ENCODE assay signal across 23 cellular contexts in genomic region chr6:157093555-157093954, GRCh38.
A peak's percentile ranks its signal among the peaks of the same experiment; 100 is the strongest.
DNase-seq lines count a peak whose midpoint lies in the region; ATAC-seq, FAIRE-seq and TF ChIP-seq lines count a peak whose summit lies in the region.
"Had no signal": no experiment of that assay in that cellular context is flagged by ENCODE, and none has a peak within 500 bp of the region (broad histone marks: within the 10 kb centered on the region; RNA-seq: fewer than 3 reads in every experiment).

No MANE protein-coding gene starts in this region.

- BruUV-seq in HepG2 (replicated peaks; lab: Mats Ljungman, UMichigan), result no TSS peak

- H3K9ac ChIP-seq in liver (ENCODE audit: low read depth in 1 of 2, low read length in 2 of 2) (no peak overlapping the region), HepG2 (ENCODE audit: insufficient read depth, low read depth, low read length) (no peak overlapping the region)

- no peak for TF ChIP-seq RAD21 in liver (IDR thresholded peaks at IDR 0.05)
- TF ChIP-seq RAD21 in HepG2 (CRISPR knock-in tag; IDR thresholded peaks at IDR 0.05), result no peak

- no peak overlapping the region for H2AFZ ChIP-seq in HepG2 (ENCODE audit: low read length)

- TF ChIP-seq CTCF in liver (IDR thresholded peaks at IDR 0.05; ENCODE audit: low read depth, low read length, missing input control), result no peak
- TF ChIP-seq CTCF in HepG2 (CRISPR knock-in tag; IDR thresholded peaks at IDR 0.05), result no peak

- H3K4me1 ChIP-seq in liver (ENCODE audit: control insufficient read depth in 4 of 4, insufficient read depth in 4 of 4, low read length in 3 of 4) (peaks cover 0 to 24% (median 18%) of the 10 kb centered on the region in 4 donors), HepG2 (ENCODE audit: insufficient read depth, low read length) (peaks cover 29% of the 10 kb centered on the region)
- no peaks in the 10 kb centered on the region for H3K4me1 ChIP-seq in naive thymus-derived CD4-positive, alpha-beta T cell (ENCODE audit: control insufficient read depth in 2 of 2, insufficient read depth in 2 of 2, low read length in 2 of 2)

- H3K9me3 ChIP-seq in liver (ENCODE audit: control insufficient read depth in 4 of 4, low read length in 3 of 4) (no peaks in the 10 kb centered on the region), HepG2 (ENCODE audit: low read length) (no peaks in the 10 kb centered on the region)
- no peaks in the 10 kb centered on the region for H3K9me3 ChIP-seq in naive thymus-derived CD4-positive, alpha-beta T cell (ENCODE audit: control insufficient read depth in 2 of 3, low read length in 3 of 3)
- H3K9me3 ChIP-seq: BE2C had no signal

- H3K27me3 Mint-ChIP-seq in dendritic cell treated with granulocyte-macrophage colony-stimulating factor and Interleukin-4, amounts not matched to agents 40 ng/mL and 50 ng/mL, for 4 days, result no peaks in the 10 kb centered on the region
- no peaks in the 10 kb centered on the region for H3K27me3 Mint-ChIP-seq in naive thymus-derived CD4-positive, alpha-beta T cell
- H3K27me3 Mint-ChIP-seq: CD8-positive, alpha-beta memory T cell had no signal

- peaks cover 83% of the 10 kb centered on the region for H3K4me1 Mint-ChIP-seq in dendritic cell treated with granulocyte-macrophage colony-stimulating factor and Interleukin-4, amounts not matched to agents 40 ng/mL and 50 ng/mL, for 4 days (ENCODE audit: low read depth)
- peaks cover 21 to 72% (median 58%) of the 10 kb centered on the region in 7 donors for H3K4me1 Mint-ChIP-seq in naive thymus-derived CD4-positive, alpha-beta T cell

- H3K36me3 ChIP-seq in liver (ENCODE audit: control insufficient read depth in 4 of 4, insufficient read depth in 3 of 4, low read depth in 1 of 4, low read length in 3 of 4), result no peaks in the 10 kb centered on the region
- H3K36me3 ChIP-seq in HepG2 (replicated peaks in 1 of 2; ENCODE audit: control insufficient read depth in 1 of 2, insufficient read depth in 2 of 2, low read length in 2 of 2), result peaks cover 13 to 35% of the 10 kb centered on the region in 2 experiments
- H3K36me3 ChIP-seq in naive thymus-derived CD4-positive, alpha-beta T cell (ENCODE audit: control insufficient read depth in 2 of 3, insufficient read depth in 3 of 3, low read length in 3 of 3), result peaks cover 0 to 6% (median 0%) of the 10 kb centered on the region in 3 experiments

- intact Hi-C loops in HepG2 (cut with micrococcal nuclease; ENCODE audit: unreplicated experiment), result no loop called here
- intact Hi-C loops in dendritic cell treated with granulocyte-macrophage colony-stimulating factor and Interleukin-4, amounts not matched to agents 40 ng/mL and 50 ng/mL, for 4 days (cut with micrococcal nuclease), result loop anchor here (10.0 kb wide), 1 partner anchor 49 kb away; no protein-coding TSS in a partner anchor
- intact Hi-C loops in naive thymus-derived CD4-positive, alpha-beta T cell (cut with micrococcal nuclease), result no loop called here
- intact Hi-C loops in left ventricle myocardium superior (cut with micrococcal nuclease), result no loop called here

- no peaks in the 10 kb centered on the region for H3K9me3 Mint-ChIP-seq in dendritic cell treated with granulocyte-macrophage colony-stimulating factor and Interleukin-4, amounts not matched to agents 40 ng/mL and 50 ng/mL, for 4 days
- H3K9me3 Mint-ChIP-seq in naive thymus-derived CD4-positive, alpha-beta T cell, result no peaks in the 10 kb centered on the region
- H3K9me3 Mint-ChIP-seq: CD8-positive, alpha-beta memory T cell had no signal

- no peak for FAIRE-seq in HepG2 (lab: Jason Lieb, UNC)
- FAIRE-seq: GM12892 had no signal

- H3K4me3 Mint-ChIP-seq in dendritic cell treated with granulocyte-macrophage colony-stimulating factor and Interleukin-4, amounts not matched to agents 40 ng/mL and 50 ng/mL, for 4 days, result no peak overlapping the region
- peak overlapping the region in 1 of 10 donors; percentile 0 for H3K4me3 Mint-ChIP-seq in naive thymus-derived CD4-positive, alpha-beta T cell
- H3K4me3 Mint-ChIP-seq: CD8-positive, alpha-beta memory T cell had no signal

- DNase-seq in HepG2 (ENCODE audit: low spot score) (no peak), HEK293T (ENCODE audit: extremely low spot score) (no peak), left ventricle myocardium superior (no peak), activated T-cell treated with anti-CD3 and anti-CD28 coated beads for 4 hours (no peak), mesenteric fat pad (ENCODE audit: low spot score) (no peak)
- no peak for DNase-seq in naive thymus-derived CD4-positive, alpha-beta T cell
- DNase-seq: 8988T; BE2C; CD8-positive, alpha-beta memory T cell; EL; GOT3; KG1; MV-4-11; NCI-H1417 treated with DMSO at 0.1 percent for 48 hours; NCI-H187 treated with DMSO at 0.1 percent for 48 hours; NCI-H2227 treated with DMSO at 0.1 percent for 48 hours; NCI-H82; OCI-M1; Right ventricle myocardium superior had no signal

- POLR2A ChIA-PET in HepG2 (lab: Yijun Ruan, JAX), result no interaction called here
- POLR2A ChIA-PET in naive thymus-derived CD4-positive, alpha-beta T cell (lab: Charles Lee), result no interaction called here
- POLR2A ChIA-PET in HEK293T (lab: Yijun Ruan, JAX), result no interaction called here

- H3K27me3 ChIP-seq in liver (ENCODE audit: control insufficient read depth in 4 of 4, insufficient read depth in 4 of 4, low read length in 3 of 4), result no peaks in the 10 kb centered on the region
- no peaks in the 10 kb centered on the region for H3K27me3 ChIP-seq in HepG2 (ENCODE audit: control insufficient read depth in 1 of 2, insufficient read depth in 2 of 2, low read length in 2 of 2)
- H3K27me3 ChIP-seq in naive thymus-derived CD4-positive, alpha-beta T cell (ENCODE audit: control insufficient read depth in 2 of 2, insufficient read depth in 2 of 2, low read length in 2 of 2), result no peaks in the 10 kb centered on the region
- H3K27me3 ChIP-seq: BE2C had no signal

- H3K27ac ChIP-seq in liver (ENCODE audit: low read depth in 1 of 2, low read length in 2 of 2) (no peak overlapping the region), HepG2 (ENCODE audit: extremely low read length, insufficient read depth, low read length) (no peak overlapping the region)
- no peak overlapping the region for H3K27ac ChIP-seq in naive thymus-derived CD4-positive, alpha-beta T cell (ENCODE audit: low read depth, low read length)

- peaks cover 7% of the 10 kb centered on the region; the same call in 1 of the 2 replicates for H4K20me1 ChIP-seq in HepG2 (ENCODE audit: insufficient read depth, low read length)

- H3K4me3 ChIP-seq in liver (ENCODE audit: low read depth in 1 of 3, low read length in 3 of 3), result no peak overlapping the region
- no peak overlapping the region for H3K4me3 ChIP-seq in HepG2 (replicated peaks in 1 of 3; ENCODE audit: insufficient read depth in 1 of 3, low read depth in 2 of 3, low read length in 3 of 3)
- no peak overlapping the region for H3K4me3 ChIP-seq in naive thymus-derived CD4-positive, alpha-beta T cell (ENCODE audit: low read length)

- H3K27ac Mint-ChIP-seq in dendritic cell treated with granulocyte-macrophage colony-stimulating factor and Interleukin-4, amounts not matched to agents 40 ng/mL and 50 ng/mL, for 4 days, result peak overlapping the region; percentile 91
- H3K27ac Mint-ChIP-seq in naive thymus-derived CD4-positive, alpha-beta T cell, result peak overlapping the region in 5 of 9 donors; percentile 0 to 71 (median 5)

- peaks cover 46% of the 10 kb centered on the region for H3K36me3 Mint-ChIP-seq in dendritic cell treated with granulocyte-macrophage colony-stimulating factor and Interleukin-4, amounts not matched to agents 40 ng/mL and 50 ng/mL, for 4 days (ENCODE audit: low read depth)
- peaks cover 12 to 41% (median 24%) of the 10 kb centered on the region in 5 donors for H3K36me3 Mint-ChIP-seq in naive thymus-derived CD4-positive, alpha-beta T cell

- WGBS in liver, result 85% methylated on average over 3 of the region's 3 CpGs
- over 99% methylated on average over 3 of the region's 3 CpGs for WGBS in HepG2 (ENCODE audit: low lambda C conversion rate)

- no peak for TF ChIP-seq POLR2A in HepG2 (IDR thresholded peaks at IDR 0.05; ENCODE audit: insufficient read depth in 1 of 2, low read depth in 2 of 2, low read length in 2 of 2)

- ATAC-seq in HepG2, result no peak
- ATAC-seq in naive thymus-derived CD4-positive, alpha-beta T cell, result no peak
- no peak for ATAC-seq in left ventricle myocardium superior
- ATAC-seq: HCT116 had no signal

- in situ Hi-C loops in HepG2 (cut with HindIII; ENCODE audit: extremely low pct_ligation_motif_present, low pct_unique_long_range_greater_than_20kb), result no loop called here

- H3K79me2 ChIP-seq in HepG2 (ENCODE audit: insufficient read depth, low read length), result no peaks in the 10 kb centered on the region

- CTCF ChIA-PET in HepG2 (lab: Yijun Ruan, JAX; ENCODE audit: low intra/inter-chr PET ratio, low total read pairs) (no interaction called here), HEK293T (lab: Yijun Ruan, JAX) (no interaction called here)
- CTCF ChIA-PET in naive thymus-derived CD4-positive, alpha-beta T cell (lab: Charles Lee), result no interaction called here

- no peak for TF ChIP-seq EP300 in HepG2 (IDR thresholded peaks at IDR 0.05; ENCODE audit: low read depth in 2 of 2, low read length in 2 of 2)
- TF ChIP-seq EP300 in HepG2 (CRISPR knock-in tag; IDR thresholded peaks at IDR 0.05; ENCODE audit: borderline replicate concordance), result no peak

- H3K4me2 ChIP-seq in HepG2 (ENCODE audit: low read depth, low read length), result no peak overlapping the region

TF ChIP-seq in liver, 16 proteins besides CTCF, POLR2A, EP300 and RAD21 (continues in another document):
- TF ChIP-seq EGR1 (IDR thresholded peaks at IDR 0.05; ENCODE audit: low read depth in 2 of 2) (no peak), GABPA (IDR thresholded peaks at IDR 0.05 in 1 of 2, conservative IDR thresholded peaks at IDR 0.05 in 1 of 2) (no peak), RXRA (IDR thresholded peaks at IDR 0.05) (peak in 1 of 2 donors; percentile 21), HNF4A (conservative IDR thresholded peaks at IDR 0.05) (peak; percentile 10 to 32)

TF ChIP-seq in HEK293T, 16 proteins besides CTCF, POLR2A, EP300 and RAD21:
- TF ChIP-seq NFRKB (IDR thresholded peaks at IDR 0.05) (no peak), SUZ12 (IDR thresholded peaks at IDR 0.05) (no peak), ZNF384 (IDR thresholded peaks at IDR 0.05) (no peak), ARNT (IDR thresholded peaks at IDR 0.05) (no peak), ELF4 (IDR thresholded peaks at IDR 0.05) (no peak), L3MBTL2 (conservative IDR thresholded peaks at IDR 0.05) (no peak), BHLHE40 (IDR thresholded peaks at IDR 0.05; ENCODE audit: borderline replicate concordance) (no peak), TARDBP (IDR thresholded peaks at IDR 0.05) (no peak), LEF1 (IDR thresholded peaks at IDR 0.05; ENCODE audit: borderline replicate concordance) (no peak)
